ENCODE assay signal across 7 cellular contexts in genomic region chr12:14167005-14167628, GRCh38.
A peak's percentile ranks its signal among the peaks of the same experiment; 100 is the strongest.
DNase-seq lines count a peak whose midpoint lies in the region; ATAC-seq and FAIRE-seq lines count a peak whose summit lies in the region.

No MANE protein-coding gene starts in this region.

- FAIRE-seq in frontal cortex (lab: Jason Lieb, UNC), result peak; percentile 71

- no peaks in the 10 kb centered on the region for H3K36me3 Mint-ChIP-seq in activated T-cell treated with anti-CD3 and anti-CD28 coated beads, Interleukin-2, amount 50 U/mL, for 72 hours (ENCODE audit: insufficient read depth in 2 of 2)

- no peak overlapping the region for H3K4me3 Mint-ChIP-seq in activated T-cell treated with anti-CD3 and anti-CD28 coated beads, Interleukin-2, amount 50 U/mL, for 72 hours

- H3K4me1 Mint-ChIP-seq in activated T-cell treated with anti-CD3 and anti-CD28 coated beads, Interleukin-2, amount 50 U/mL, for 72 hours (ENCODE audit: low read depth), result no peaks in the 10 kb centered on the region

- peak; percentile 17 for DNase-seq in GM04503 (ENCODE audit: low read depth)
- peak; percentile 32 for DNase-seq in NCI-H69 (lab: John Stamatoyannopoulos, UW)
- DNase-seq in activated T-cell treated with anti-CD3 and anti-CD28 coated beads, Interleukin-2, amount 50 U/mL, for 72 hours, result peak; percentile 25 to 43
- peak; percentile 55 to 64 for DNase-seq in frontal cortex (ENCODE audit: low spot score in 2 of 2)
- peak; percentile 81 for DNase-seq in pons (ENCODE audit: low spot score)

- H3K27me3 Mint-ChIP-seq in activated T-cell treated with anti-CD3 and anti-CD28 coated beads, Interleukin-2, amount 50 U/mL, for 72 hours (ENCODE audit: low read depth), result no peaks in the 10 kb centered on the region

- no peaks in the 10 kb centered on the region for H3K9me3 Mint-ChIP-seq in activated T-cell treated with anti-CD3 and anti-CD28 coated beads, Interleukin-2, amount 50 U/mL, for 72 hours

- no peak overlapping the region for H3K27ac Mint-ChIP-seq in activated T-cell treated with anti-CD3 and anti-CD28 coated beads, Interleukin-2, amount 50 U/mL, for 72 hours

- peak; percentile 53 for ATAC-seq in HG02885 (IDR thresholded peaks at IDR 0.05; ENCODE audit: poor library complexity, unreplicated experiment)
- no peak for ATAC-seq in activated T-cell treated with anti-CD3 and anti-CD28 coated beads, Interleukin-2, amount 50 U/mL, for 72 hours (replicated peaks in 1 of 2)
- no peak for ATAC-seq in GM21367 (IDR thresholded peaks at IDR 0.05; ENCODE audit: unreplicated experiment)

Comparison
In these comparisons a context has a peak if more than half of its experiments do, and no peak if none do; other contexts are left out.
1. DNase-seq: peak in every context shown above with its lines; median percentile 81 in pons; 60 in frontal cortex; 34 in activated T-cell treated with anti-CD3 and anti-CD28 coated beads, Interleukin-2, amount 50 U/mL, for 72 hours; 32 in NCI-H69; 17 in GM04503.